Comparison of ENCODE assay signal across 8 cellular contexts in genomic region chr1:77219166-77219887, GRCh38. TPM values are rescaled to one million over a fixed set of nuclear protein-coding genes. Genes with fewer than 3 reads are reported as not detected.
DNase-seq lines count a peak whose midpoint lies in the region; TF ChIP-seq lines count a peak whose summit lies in the region.

Gene PIGK (minus strand): TSS chr1:77219430. CDS start chr1:77219402, 28 bp downstream.

- TF ChIP-seq POLR2A in suprapubic skin (IDR thresholded peaks at IDR 0.05): no peak

- peaks cover 51% of the 10 kb centered on the region for H3K4me1 Mint-ChIP-seq in activated naive CD4-positive, alpha-beta T cell treated with anti-CD3 and anti-CD28 coated beads, Interleukin-2, amount 50 U/mL, for 24 hours

- CTCF ChIA-PET in SK-N-SH (lab: Yijun Ruan, JAX): interaction anchor here (0.9 to 1.7 kb wide), 5 partner anchors 13 to 314 kb away, joined by 3 to 10 read pairs (median 3); no protein-coding TSS in a partner anchor

- H3K27ac Mint-ChIP-seq in activated naive CD4-positive, alpha-beta T cell treated with anti-CD3 and anti-CD28 coated beads, Interleukin-2, amount 50 U/mL, for 24 hours: peak within 1 kb of the TSS; percentile 98

- POLR2A ChIA-PET in SK-N-SH (lab: Yijun Ruan, JAX): interaction anchor here (0.6 to 0.8 kb wide), 2 partner anchors 38 to 420 kb away, joined by 3 to 4 read pairs; no protein-coding TSS in a partner anchor

- peaks cover under 1% of the 10 kb centered on the region for H3K9me3 Mint-ChIP-seq in activated naive CD4-positive, alpha-beta T cell treated with anti-CD3 and anti-CD28 coated beads, Interleukin-2, amount 50 U/mL, for 24 hours

- H3K27me3 Mint-ChIP-seq in activated naive CD4-positive, alpha-beta T cell treated with anti-CD3 and anti-CD28 coated beads, Interleukin-2, amount 50 U/mL, for 24 hours: no peaks in the 10 kb centered on the region

- TF ChIP-seq EP300 in SK-N-SH (IDR thresholded peaks at IDR 0.05; ENCODE audit: borderline replicate concordance in 1 of 2, low read depth in 1 of 2, low read length in 1 of 2): no peak; a peak in 1 of 4 replicates
- TF ChIP-seq EP300 in suprapubic skin (IDR thresholded peaks at IDR 0.05): no peak

- H3F3A ChIP-seq in SK-N-SH (replicated peaks; ENCODE audit: insufficient read depth): peaks cover 7% of the 10 kb centered on the region

- no peaks in the 10 kb centered on the region for H3K9me2 ChIP-seq in SK-N-SH

- peak within 1 kb of the TSS; percentile 97 for H3K4me3 Mint-ChIP-seq in activated naive CD4-positive, alpha-beta T cell treated with anti-CD3 and anti-CD28 coated beads, Interleukin-2, amount 50 U/mL, for 24 hours

- under 1% methylated on average over 19 of the region's 31 CpGs for WGBS in SK-N-SH (ENCODE audit: low lambda C conversion rate)
- WGBS in suprapubic skin: under 1% methylated on average over 31 of the region's 31 CpGs

- H3K4me3 ChIP-seq in HFF-Myc (replicated peaks; ENCODE audit: low read depth, low read length) (peak within 1 kb of the TSS; percentile 92), SK-N-SH (ENCODE audit: low read depth in 2 of 2, low read length in 1 of 2) (peak within 1 kb of the TSS; percentile 88 to 98), suprapubic skin (peak within 1 kb of the TSS; percentile 86)

- H3K4me2 ChIP-seq in SK-N-SH: peak within 1 kb of the TSS; percentile 92

- peaks cover 20% of the 10 kb centered on the region for H3K79me2 ChIP-seq in SK-N-SH (ENCODE audit: insufficient read depth)

- no peak for TF ChIP-seq CTCF in HFF-Myc (IDR thresholded peaks at IDR 0.05; ENCODE audit: low read depth, low read length, missing control alignments)
- TF ChIP-seq CTCF in SK-N-SH (IDR thresholded peaks at IDR 0.05): peak; percentile 27
- TF ChIP-seq CTCF in suprapubic skin (IDR thresholded peaks at IDR 0.05): no peak

- H3K4me1 ChIP-seq in SK-N-SH (ENCODE audit: control insufficient read depth in 1 of 2, insufficient read depth in 2 of 2, low read depth in 1 of 2, low read length in 1 of 2) (peaks cover 0 to 9% of the 10 kb centered on the region in 2 experiments; a peak in 1 of 4 replicates), suprapubic skin (peaks cover 20% of the 10 kb centered on the region)

- peak; percentile 9; the same call in 1 of the 2 replicates for TF ChIP-seq RAD21 in SK-N-SH (IDR thresholded peaks at IDR 0.05; ENCODE audit: low read length)

- H3K36me3 Mint-ChIP-seq in activated naive CD4-positive, alpha-beta T cell treated with anti-CD3 and anti-CD28 coated beads, Interleukin-2, amount 50 U/mL, for 24 hours: peaks cover 16% of the 10 kb centered on the region

- no peaks in the 10 kb centered on the region for H4K20me1 ChIP-seq in SK-N-SH (ENCODE audit: insufficient read depth)

- no peaks in the 10 kb centered on the region for H3K27me3 ChIP-seq in SK-N-SH (ENCODE audit: insufficient read depth)
- no peaks in the 10 kb centered on the region for H3K27me3 ChIP-seq in suprapubic skin

- DNase-seq in GM04504 (ENCODE audit: low read depth): peak; percentile 68
- peak; percentile 72 for DNase-seq in HFF-Myc (ENCODE audit: extremely low read depth, low read depth)
- peak; percentile 92 for DNase-seq in NAMALWA (ENCODE audit: low spot score)
- peak; percentile 74 for DNase-seq in SK-N-SH
- peak; percentile 81 for DNase-seq in globus pallidus (ENCODE audit: low spot score)
- DNase-seq in nucleus accumbens (lab: John Stamatoyannopoulos, UW): peak in 55 of 56 donors; percentile 27 to 91 (median 75)
- DNase-seq in suprapubic skin (ENCODE audit: low spot score in 2 of 2): peak; percentile 88 to 89

- H3K9me3 ChIP-seq in SK-N-SH (no peaks in the 10 kb centered on the region), suprapubic skin (no peaks in the 10 kb centered on the region)

- peak within 1 kb of the TSS; percentile 99 for H2AFZ ChIP-seq in SK-N-SH (ENCODE audit: low read depth)

- H3K27ac ChIP-seq in SK-N-SH (ENCODE audit: low read depth in 2 of 2, low read length in 1 of 2) (peak within 1 kb of the TSS; percentile 71 to 85), suprapubic skin (peak within 1 kb of the TSS; percentile 90)

- no peaks in the 10 kb centered on the region for H3K36me3 ChIP-seq in SK-N-SH (replicated peaks in 1 of 2; ENCODE audit: control insufficient read depth in 1 of 2, insufficient read depth in 2 of 2, low read length in 1 of 2)
- H3K36me3 ChIP-seq in suprapubic skin: no peaks in the 10 kb centered on the region

- peak within 1 kb of the TSS; percentile 78 for H3K9ac ChIP-seq in SK-N-SH

TF ChIP-seq in SK-N-SH, 30 proteins besides CTCF, POLR2A, EP300 and RAD21 (continues in another document):
- TF ChIP-seq TAF1 (IDR thresholded peaks at IDR 0.05; ENCODE audit: borderline replicate concordance, low read depth, low read length) (peak; percentile 88), NFIC (IDR thresholded peaks at IDR 0.05; ENCODE audit: borderline replicate concordance) (no peak), EZH2phosphoT487 (IDR thresholded peaks at IDR 0.05; ENCODE audit: borderline replicate concordance, low read depth) (no peak), GABPA (IDR thresholded peaks at IDR 0.05; ENCODE audit: low read depth) (0 out of 2 replicates have a peak, but pooled peaks have one; percentile 16), RCOR1 (IDR thresholded peaks at IDR 0.05; ENCODE audit: low read length) (no peak), USF2 (IDR thresholded peaks at IDR 0.05; ENCODE audit: borderline replicate concordance, low read depth, low read length) (no peak), TCF12 (IDR thresholded peaks at IDR 0.05) (peak; percentile 13; the same call in 1 of the 2 replicates), POLR2AphosphoS5 (IDR thresholded peaks at IDR 0.05; ENCODE audit: low read depth, low read length) (peak; percentile 89), MEF2A (IDR thresholded peaks at IDR 0.05; ENCODE audit: borderline replicate concordance, low read depth) (no peak), YY1 (IDR thresholded peaks at IDR 0.05; ENCODE audit: low read depth) (peak; percentile 93), SIN3A (IDR thresholded peaks at IDR 0.05; ENCODE audit: borderline replicate concordance, low read depth, low read length) (peak; percentile 98), FOXJ3 (CRISPR knock-in tag; IDR thresholded peaks at IDR 0.05) (peak; percentile 67; the same call in 1 of the 2 replicates)
- TF ChIP-seq, protein P1, sequence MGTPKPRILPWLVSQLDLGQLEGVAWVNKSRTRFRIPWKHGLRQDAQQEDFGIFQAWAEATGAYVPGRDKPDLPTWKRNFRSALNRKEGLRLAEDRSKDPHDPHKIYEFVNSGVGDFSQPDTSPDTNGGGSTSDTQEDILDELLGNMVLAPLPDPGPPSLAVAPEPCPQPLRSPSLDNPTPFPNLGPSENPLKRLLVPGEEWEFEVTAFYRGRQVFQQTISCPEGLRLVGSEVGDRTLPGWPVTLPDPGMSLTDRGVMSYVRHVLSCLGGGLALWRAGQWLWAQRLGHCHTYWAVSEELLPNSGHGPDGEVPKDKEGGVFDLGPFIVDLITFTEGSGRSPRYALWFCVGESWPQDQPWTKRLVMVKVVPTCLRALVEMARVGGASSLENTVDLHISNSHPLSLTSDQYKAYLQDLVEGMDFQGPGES (IDR thresholded peaks at IDR 0.05; ENCODE audit: low read depth, low read length): no peak
- TF ChIP-seq, protein P2, sequence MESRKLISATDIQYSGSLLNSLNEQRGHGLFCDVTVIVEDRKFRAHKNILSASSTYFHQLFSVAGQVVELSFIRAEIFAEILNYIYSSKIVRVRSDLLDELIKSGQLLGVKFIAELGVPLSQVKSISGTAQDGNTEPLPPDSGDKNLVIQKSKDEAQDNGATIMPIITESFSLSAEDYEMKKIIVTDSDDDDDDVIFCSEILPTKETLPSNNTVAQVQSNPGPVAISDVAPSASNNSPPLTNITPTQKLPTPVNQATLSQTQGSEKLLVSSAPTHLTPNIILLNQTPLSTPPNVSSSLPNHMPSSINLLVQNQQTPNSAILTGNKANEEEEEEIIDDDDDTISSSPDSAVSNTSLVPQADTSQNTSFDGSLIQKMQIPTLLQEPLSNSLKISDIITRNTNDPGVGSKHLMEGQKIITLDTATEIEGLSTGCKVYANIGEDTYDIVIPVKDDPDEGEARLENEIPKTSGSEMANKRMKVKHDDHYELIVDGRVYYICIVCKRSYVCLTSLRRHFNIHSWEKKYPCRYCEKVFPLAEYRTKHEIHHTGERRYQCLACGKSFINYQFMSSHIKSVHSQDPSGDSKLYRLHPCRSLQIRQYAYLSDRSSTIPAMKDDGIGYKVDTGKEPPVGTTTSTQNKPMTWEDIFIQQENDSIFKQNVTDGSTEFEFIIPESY (IDR thresholded peaks at IDR 0.05; ENCODE audit: borderline replicate concordance, low read depth): no peak
- TF ChIP-seq, protein P3, sequence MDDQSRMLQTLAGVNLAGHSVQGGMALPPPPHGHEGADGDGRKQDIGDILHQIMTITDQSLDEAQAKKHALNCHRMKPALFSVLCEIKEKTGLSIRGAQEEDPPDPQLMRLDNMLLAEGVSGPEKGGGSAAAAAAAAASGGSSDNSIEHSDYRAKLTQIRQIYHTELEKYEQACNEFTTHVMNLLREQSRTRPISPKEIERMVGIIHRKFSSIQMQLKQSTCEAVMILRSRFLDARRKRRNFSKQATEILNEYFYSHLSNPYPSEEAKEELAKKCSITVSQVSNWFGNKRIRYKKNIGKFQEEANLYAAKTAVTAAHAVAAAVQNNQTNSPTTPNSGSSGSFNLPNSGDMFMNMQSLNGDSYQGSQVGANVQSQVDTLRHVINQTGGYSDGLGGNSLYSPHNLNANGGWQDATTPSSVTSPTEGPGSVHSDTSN (IDR thresholded peaks at IDR 0.05): no peak

RNA-seq across cellular contexts. Expression of gene PIGK, which starts in this region (rescaled TPM):
- 11.5 and 17.6 TPM in 2 replicates for polyA plus RNA-seq in SK-N-SH (2012; rRNA removed)
- polyA plus RNA-seq in SK-N-SH (2012; cell fraction: cytosol; rRNA removed): 22.5 and 26.0 TPM in 2 replicates
- 3.2 and 11.4 TPM in 2 replicates for polyA plus RNA-seq in SK-N-SH (2012; cell fraction: nucleus; rRNA removed)
- total RNA-seq in suprapubic skin: 10 to 100 TPM in 3 of 4 donors, 1 to 10 TPM in 1; 8.9 to 16.0 (median 11.8) TPM

Comparison
In these comparisons a context has a peak if more than half of its experiments do, and no peak if none do; other contexts are left out.
1. Peak in every context shown above with its lines: DNase-seq, H3K4me3 ChIP-seq and H3K27ac ChIP-seq.